ENCODE assay signal across 8 cellular contexts in genomic region chr1:15617173-15617873, GRCh38. TPM values are rescaled to one million over a fixed set of nuclear protein-coding genes. Genes with fewer than 3 reads are reported as not detected.
DNase-seq lines count a peak whose midpoint lies in the region; ATAC-seq and TF ChIP-seq lines count a peak whose summit lies in the region.

DDI2 (plus strand) TSS chr1:15617458; CDS start chr1:15617671, 213 bp downstream.

- peak; percentile 64 for ATAC-seq in HG02571 (IDR thresholded peaks at IDR 0.05; ENCODE audit: unreplicated experiment)
- ATAC-seq in SK-N-SH treated with all-trans-retinoic acid at 6 μM for 48 hours = peak; percentile 91

- H3K4me1 Mint-ChIP-seq in activated naive CD4-positive, alpha-beta T cell treated with anti-CD3 and anti-CD28 coated beads, Interleukin-2, amount 50 U/mL, for 24 hours = peaks cover 46% of the 10 kb centered on the region

- TF ChIP-seq EP300 in suprapubic skin (IDR thresholded peaks at IDR 0.05) = no peak

- no peaks in the 10 kb centered on the region for H3K36me3 ChIP-seq in suprapubic skin

- H3K27ac Mint-ChIP-seq in activated naive CD4-positive, alpha-beta T cell treated with anti-CD3 and anti-CD28 coated beads, Interleukin-2, amount 50 U/mL, for 24 hours = peak within 1 kb of the TSS; percentile 99

- H3K27me3 Mint-ChIP-seq in activated naive CD4-positive, alpha-beta T cell treated with anti-CD3 and anti-CD28 coated beads, Interleukin-2, amount 50 U/mL, for 24 hours = no peaks in the 10 kb centered on the region

- H3K36me3 Mint-ChIP-seq in activated naive CD4-positive, alpha-beta T cell treated with anti-CD3 and anti-CD28 coated beads, Interleukin-2, amount 50 U/mL, for 24 hours = peaks cover 8% of the 10 kb centered on the region

- peak within 1 kb of the TSS; percentile 95 for H3K4me3 Mint-ChIP-seq in activated naive CD4-positive, alpha-beta T cell treated with anti-CD3 and anti-CD28 coated beads, Interleukin-2, amount 50 U/mL, for 24 hours

- TF ChIP-seq CTCF in suprapubic skin (IDR thresholded peaks at IDR 0.05) = no peak

- TF ChIP-seq POLR2A in suprapubic skin (IDR thresholded peaks at IDR 0.05) = peak in 1 of 2 donors; percentile 95

- peak within 1 kb of the TSS; percentile 73 for H3K4me3 ChIP-seq in suprapubic skin

- peaks cover 49% of the 10 kb centered on the region for H3K4me1 ChIP-seq in suprapubic skin

- DNase-seq in GM03348 (ENCODE audit: low spot score) (peak; percentile 98), NCI-H1092 (lab: John Stamatoyannopoulos, UW) (peak; percentile 97), glomerular endothelial cell (ENCODE audit: extremely low read depth, low read depth, low spot score) (peak; percentile 63), occipital lobe (lab: John Stamatoyannopoulos, UW) (peak; percentile 95), suprapubic skin (ENCODE audit: low spot score in 2 of 2) (peak; percentile 97)

- H3K27ac ChIP-seq in suprapubic skin = peak within 1 kb of the TSS; percentile 99

- no peaks in the 10 kb centered on the region for H3K9me3 ChIP-seq in suprapubic skin

- no peaks in the 10 kb centered on the region for H3K9me3 Mint-ChIP-seq in activated naive CD4-positive, alpha-beta T cell treated with anti-CD3 and anti-CD28 coated beads, Interleukin-2, amount 50 U/mL, for 24 hours

- no peaks in the 10 kb centered on the region for H3K27me3 ChIP-seq in suprapubic skin

- under 1% methylated on average over 42 of the region's 76 CpGs for WGBS in suprapubic skin

TF ChIP-seq in SK-N-SH treated with all-trans-retinoic acid at 6 μM for 48 hours, 23 proteins besides CTCF, POLR2A, EP300 and RAD21:
- TF ChIP-seq BACH2 (CRISPR knock-in tag; IDR thresholded peaks at IDR 0.05; ENCODE audit: borderline replicate concordance) = no peak
- no peak for TF ChIP-seq ISL1 (CRISPR knock-in tag; IDR thresholded peaks at IDR 0.05)
- 0 out of 2 replicates have a peak, but pooled peaks have one; percentile 21 for TF ChIP-seq TSHZ2 (CRISPR knock-in tag; IDR thresholded peaks at IDR 0.05)
- TF ChIP-seq PATZ1 (CRISPR knock-in tag; IDR thresholded peaks at IDR 0.05; ENCODE audit: borderline replicate concordance) = no peak

RNA-seq across cellular contexts. Expression of gene DDI2, which starts in this region (rescaled TPM):
- total RNA-seq in glomerular endothelial cell (10.1 and 28.4 TPM in 2 replicates), occipital lobe (20.9 TPM), suprapubic skin (10 to 100 TPM; 33.2 to 90.0 (median 39.9) TPM)

Comparison
In these comparisons a context has a peak if more than half of its experiments do, and no peak if none do; other contexts are left out.
1. Peak in every context shown above with its lines: DNase-seq, ATAC-seq, H3K4me3 ChIP-seq and H3K27ac ChIP-seq.